Comparison of ENCODE assay signal across 1 cellular context in the genomic region with DNA sequence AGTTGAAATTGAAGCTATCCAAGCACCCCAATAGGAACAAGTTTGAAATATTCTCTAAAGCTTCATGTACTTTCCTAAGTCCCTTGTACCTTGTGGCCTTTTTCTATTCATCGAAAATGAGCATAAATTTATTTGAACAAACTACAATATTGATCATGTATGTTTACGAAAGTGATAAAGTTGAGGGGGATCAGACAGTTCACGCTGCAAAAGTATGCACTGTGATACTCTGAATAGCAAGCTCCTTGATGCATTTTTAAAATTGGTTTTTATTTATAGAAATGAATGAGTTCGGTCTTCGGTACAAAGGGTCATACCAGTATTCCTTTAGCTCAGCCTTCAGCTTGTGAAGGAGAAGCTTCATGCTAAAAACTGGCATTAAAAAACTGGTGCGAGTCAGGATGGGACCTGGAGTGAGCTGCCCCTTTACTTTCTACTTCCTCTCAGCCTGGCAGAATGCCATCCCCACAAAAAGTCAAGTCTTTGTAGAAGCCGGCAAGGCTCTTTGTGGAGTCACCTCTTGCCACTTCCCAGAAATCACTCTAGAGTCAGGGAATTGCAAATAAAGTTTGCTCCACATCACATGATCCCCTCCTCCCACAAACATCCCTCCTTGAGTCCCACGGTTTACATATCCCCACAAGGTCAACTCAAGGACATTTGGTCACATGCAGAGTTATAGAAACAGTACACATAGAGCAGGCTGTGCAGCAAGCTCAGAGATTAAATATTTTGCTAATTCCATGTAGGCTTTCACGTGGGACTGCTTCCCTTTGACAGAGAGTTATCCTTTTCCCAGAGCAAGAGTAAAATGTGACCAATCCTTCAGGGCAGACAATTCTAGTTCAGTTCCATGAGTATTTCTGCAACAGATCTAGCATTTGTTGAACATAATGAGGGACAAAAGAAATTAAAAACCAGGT.
TF ChIP-seq lines count a peak whose summit lies in the region.

No MANE protein-coding gene starts in this region.

TF ChIP-seq in HepG2, 621 proteins besides CTCF, POLR2A, EP300 and RAD21 (continued from another document and continues in another):
- TF ChIP-seq LRRFIP1 (CRISPR knock-in tag; conservative IDR thresholded peaks at IDR 0.05) (no peak), ZNF501 (CRISPR knock-in tag; IDR thresholded peaks at IDR 0.05) (no peak), PHF20 (CRISPR knock-in tag; IDR thresholded peaks at IDR 0.05) (no peak), CAMTA2 (CRISPR knock-in tag; IDR thresholded peaks at IDR 0.05; ENCODE audit: borderline replicate concordance) (no peak), FOSL1 (CRISPR knock-in tag; IDR thresholded peaks at IDR 0.05; ENCODE audit: borderline replicate concordance) (peak; percentile 53; the same call in 1 of the 2 replicates), POGZ (CRISPR knock-in tag; IDR thresholded peaks at IDR 0.05) (peak; percentile 65), ZNF878 (CRISPR knock-in tag; IDR thresholded peaks at IDR 0.05) (peak; percentile 90; the same call in 1 of the 2 replicates), ZFX (CRISPR knock-in tag; IDR thresholded peaks at IDR 0.05; ENCODE audit: low read depth) (no peak; the same call in 1 of the 2 replicates), IKZF4 (CRISPR knock-in tag; IDR thresholded peaks at IDR 0.05; ENCODE audit: borderline replicate concordance, low read depth, not compliant biosample characterization) (no peak), ZBTB14 (CRISPR knock-in tag; IDR thresholded peaks at IDR 0.05) (no peak), ZSCAN21 (CRISPR knock-in tag; IDR thresholded peaks at IDR 0.05; ENCODE audit: borderline replicate concordance) (no peak; the same call in 1 of the 2 replicates), ZNF652 (CRISPR knock-in tag; IDR thresholded peaks at IDR 0.05; ENCODE audit: borderline replicate concordance, low read depth) (no peak; the same call in 1 of the 2 replicates), THAP11 (CRISPR knock-in tag; IDR thresholded peaks at IDR 0.05) (peak; percentile 78), NBN (conservative IDR thresholded peaks at IDR 0.05) (no peak), ZNF326 (CRISPR knock-in tag; IDR thresholded peaks at IDR 0.05; ENCODE audit: borderline replicate concordance) (no peak), RXRA (CRISPR knock-in tag; IDR thresholded peaks at IDR 0.05) (peak; percentile 97; the same call in 1 of the 2 replicates), ELF3 (CRISPR knock-in tag; IDR thresholded peaks at IDR 0.05) (peak; percentile 94; the same call in 1 of the 2 replicates), TBP (CRISPR knock-in tag; IDR thresholded peaks at IDR 0.05) (no peak), HOXA5 (CRISPR knock-in tag; IDR thresholded peaks at IDR 0.05) (0 out of 2 replicates have a peak, but pooled peaks have one; percentile 30), HIVEP1 (CRISPR knock-in tag; IDR thresholded peaks at IDR 0.05) (no peak), ZNF337 (CRISPR knock-in tag; IDR thresholded peaks at IDR 0.05; ENCODE audit: borderline replicate concordance, low read depth) (no peak), MED13 (CRISPR knock-in tag; IDR thresholded peaks at IDR 0.05) (peak; percentile 96), CC2D1A (CRISPR knock-in tag; IDR thresholded peaks at IDR 0.05) (no peak), PPARG (CRISPR knock-in tag; conservative IDR thresholded peaks at IDR 0.05) (peak; percentile 70), IRF2 (CRISPR knock-in tag; IDR thresholded peaks at IDR 0.05) (peak; percentile 96), ZMYM2 (CRISPR knock-in tag; IDR thresholded peaks at IDR 0.05) (no peak; the same call in 1 of the 2 replicates), ZNF747 (CRISPR knock-in tag; IDR thresholded peaks at IDR 0.05; ENCODE audit: borderline replicate concordance) (peak; percentile 92; the same call in 1 of the 2 replicates), GABPB1 (CRISPR knock-in tag; IDR thresholded peaks at IDR 0.05) (peak; percentile 40; the same call in 1 of the 2 replicates), RBM39 (IDR thresholded peaks at IDR 0.05; ENCODE audit: low read depth, low read length, poor library complexity, severe bottlenecking) (no peak), ZNF777 (CRISPR knock-in tag; IDR thresholded peaks at IDR 0.05) (peak; percentile 20; the same call in 1 of the 2 replicates), MXI1 (IDR thresholded peaks at IDR 0.05; ENCODE audit: borderline replicate concordance, low read depth, low read length) (peak; percentile 56; the same call in 1 of the 3 replicates), ZNF567 (CRISPR knock-in tag; IDR thresholded peaks at IDR 0.05; ENCODE audit: borderline replicate concordance) (no peak), JARID2 (CRISPR knock-in tag; IDR thresholded peaks at IDR 0.05; ENCODE audit: insufficient replicate concordance) (no peak), ZNF704 (CRISPR knock-in tag; IDR thresholded peaks at IDR 0.05; ENCODE audit: borderline replicate concordance) (no peak), MAZ (IDR thresholded peaks at IDR 0.05; ENCODE audit: borderline replicate concordance, low read depth, low read length) (0 out of 2 replicates have a peak, but pooled peaks have one; percentile 17), MAZ (CRISPR knock-in tag; IDR thresholded peaks at IDR 0.05; ENCODE audit: low read depth) (peak; percentile 55; the same call in 1 of the 2 replicates), MYC (CRISPR knock-in tag; IDR thresholded peaks at IDR 0.05; ENCODE audit: borderline replicate concordance) (peak; percentile 50; the same call in 1 of the 2 replicates), PATZ1 (CRISPR knock-in tag; IDR thresholded peaks at IDR 0.05) (peak; percentile 89), NR2F6 (IDR thresholded peaks at IDR 0.05) (peak; percentile 93), NR2F6 (CRISPR knock-in tag; IDR thresholded peaks at IDR 0.05) (peak; percentile 91), ZNF263 (CRISPR knock-in tag; IDR thresholded peaks at IDR 0.05) (peak; percentile 89), ZSCAN31 (CRISPR knock-in tag; IDR thresholded peaks at IDR 0.05; ENCODE audit: low read depth) (peak; percentile 76; the same call in 1 of the 2 replicates), POLR2AphosphoS5 (IDR thresholded peaks at IDR 0.05; ENCODE audit: low read depth, low read length) (no peak), TARDBP (CRISPR knock-in tag; IDR thresholded peaks at IDR 0.05) (peak; percentile 93), NCOA1 (CRISPR knock-in tag; IDR thresholded peaks at IDR 0.05) (0 out of 2 replicates have a peak, but pooled peaks have one; percentile 53), MIXL1 (CRISPR knock-in tag; IDR thresholded peaks at IDR 0.05) (peak; percentile 87; the same call in 1 of the 2 replicates), ARID3A (IDR thresholded peaks at IDR 0.05; ENCODE audit: low read depth, low read length) (peak; percentile 96), ZNF264 (CRISPR knock-in tag; IDR thresholded peaks at IDR 0.05) (no peak), ZNF530 (CRISPR knock-in tag; IDR thresholded peaks at IDR 0.05; ENCODE audit: low read depth) (no peak)
- TF ChIP-seq, protein P1, sequence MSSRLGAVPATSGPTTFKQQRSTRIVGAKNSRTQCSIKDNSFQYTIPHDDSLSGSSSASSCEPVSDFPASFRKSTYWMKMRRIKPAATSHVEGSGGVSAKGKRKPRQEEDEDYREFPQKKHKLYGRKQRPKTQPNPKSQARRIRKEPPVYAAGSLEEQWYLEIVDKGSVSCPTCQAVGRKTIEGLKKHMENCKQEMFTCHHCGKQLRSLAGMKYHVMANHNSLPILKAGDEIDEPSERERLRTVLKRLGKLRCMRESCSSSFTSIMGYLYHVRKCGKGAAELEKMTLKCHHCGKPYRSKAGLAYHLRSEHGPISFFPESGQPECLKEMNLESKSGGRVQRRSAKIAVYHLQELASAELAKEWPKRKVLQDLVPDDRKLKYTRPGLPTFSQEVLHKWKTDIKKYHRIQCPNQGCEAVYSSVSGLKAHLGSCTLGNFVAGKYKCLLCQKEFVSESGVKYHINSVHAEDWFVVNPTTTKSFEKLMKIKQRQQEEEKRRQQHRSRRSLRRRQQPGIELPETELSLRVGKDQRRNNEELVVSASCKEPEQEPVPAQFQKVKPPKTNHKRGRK (CRISPR knock-in tag; IDR thresholded peaks at IDR 0.05): no peak
- TF ChIP-seq, protein P2, sequence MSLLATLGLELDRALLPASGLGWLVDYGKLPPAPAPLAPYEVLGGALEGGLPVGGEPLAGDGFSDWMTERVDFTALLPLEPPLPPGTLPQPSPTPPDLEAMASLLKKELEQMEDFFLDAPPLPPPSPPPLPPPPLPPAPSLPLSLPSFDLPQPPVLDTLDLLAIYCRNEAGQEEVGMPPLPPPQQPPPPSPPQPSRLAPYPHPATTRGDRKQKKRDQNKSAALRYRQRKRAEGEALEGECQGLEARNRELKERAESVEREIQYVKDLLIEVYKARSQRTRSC (CRISPR knock-in tag; IDR thresholded peaks at IDR 0.05; ENCODE audit: low read depth): no peak
- TF ChIP-seq, protein P3, sequence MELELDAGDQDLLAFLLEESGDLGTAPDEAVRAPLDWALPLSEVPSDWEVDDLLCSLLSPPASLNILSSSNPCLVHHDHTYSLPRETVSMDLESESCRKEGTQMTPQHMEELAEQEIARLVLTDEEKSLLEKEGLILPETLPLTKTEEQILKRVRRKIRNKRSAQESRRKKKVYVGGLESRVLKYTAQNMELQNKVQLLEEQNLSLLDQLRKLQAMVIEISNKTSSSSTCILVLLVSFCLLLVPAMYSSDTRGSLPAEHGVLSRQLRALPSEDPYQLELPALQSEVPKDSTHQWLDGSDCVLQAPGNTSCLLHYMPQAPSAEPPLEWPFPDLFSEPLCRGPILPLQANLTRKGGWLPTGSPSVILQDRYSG (CRISPR knock-in tag; IDR thresholded peaks at IDR 0.05): 0 out of 2 replicates have a peak, but pooled peaks have one; percentile 41
- TF ChIP-seq, protein P4, sequence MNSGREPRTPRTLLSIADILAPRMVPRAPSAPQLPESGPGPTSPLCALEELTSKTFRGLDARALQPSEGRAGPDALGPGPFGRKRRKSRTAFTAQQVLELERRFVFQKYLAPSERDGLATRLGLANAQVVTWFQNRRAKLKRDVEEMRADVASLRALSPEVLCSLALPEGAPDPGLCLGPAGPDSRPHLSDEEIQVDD (CRISPR knock-in tag; IDR thresholded peaks at IDR 0.05; ENCODE audit: borderline replicate concordance): no peak
